25 cellular contexts compared by ENCODE assay signal in the genomic region with DNA sequence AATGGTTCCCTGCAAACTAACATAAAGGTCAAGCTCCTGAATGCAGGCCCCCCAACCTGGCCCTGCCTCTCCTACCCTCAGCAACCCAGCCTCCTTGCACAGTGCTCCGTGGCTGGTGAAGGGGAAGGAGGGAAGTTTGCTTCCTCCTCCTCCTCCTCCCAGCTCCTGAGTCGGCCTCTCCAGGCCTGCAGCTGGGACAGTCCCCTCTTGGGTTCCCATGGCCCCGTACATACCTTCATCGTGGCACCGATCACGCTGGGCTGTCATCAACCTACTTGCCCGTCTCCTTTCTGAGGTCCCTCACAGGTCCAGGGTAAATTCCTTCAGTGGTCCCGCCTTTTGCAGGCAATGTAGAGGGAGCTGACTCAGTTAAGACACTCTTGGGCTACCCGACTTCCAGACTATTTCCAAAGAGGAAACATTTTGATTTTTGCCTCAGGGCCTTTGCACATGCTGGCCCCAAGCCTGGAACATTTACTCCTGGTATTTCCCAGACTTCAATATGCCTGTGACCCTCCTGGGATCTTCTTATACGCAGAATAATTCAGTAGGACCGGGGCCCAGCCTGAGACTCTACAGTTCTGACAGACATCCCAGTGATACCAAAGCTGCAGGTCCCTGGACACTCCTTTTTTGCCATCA.
"Had no signal": no experiment of that assay in that cellular context is flagged by ENCODE, and none has a peak within 500 bp of the region (broad histone marks: within the 10 kb centered on the region; RNA-seq: fewer than 3 reads in every experiment).

No MANE protein-coding gene starts in this region.

- H3K4me3 ChIP-seq: body of pancreas, cardiac muscle cell, lower lobe of right lung, ovary, tibial artery had no signal

- H3K9me3 ChIP-seq: body of pancreas, lower lobe of right lung, neutrophil, ovary, tibial artery had no signal

- H3K27ac ChIP-seq: body of pancreas, cardiac muscle cell, foreskin keratinocyte, lower lobe of right lung, neutrophil, ovary, tibial artery, VCaP had no signal

- H3K9me3 Mint-ChIP-seq: activated CD4-positive, alpha-beta memory T cell treated with anti-CD3 and anti-CD28 coated beads, Interleukin-2, amount 10 ng/mL, durations not matched to agents 7 days and 5 days; activated T-cell treated with anti-CD3 and anti-CD28 coated beads, Interleukin-2, amount 50 U/mL, for 72 hours; dendritic cell treated with granulocyte-macrophage colony-stimulating factor and Interleukin-4, amounts not matched to agents 40 ng/mL and 50 ng/mL, for 4 days; immature natural killer cell; naive B cell; stimulated activated naive CD8-positive, alpha-beta T cell treated with anti-CD3 and anti-CD28 coated beads, Interleukin-15, Interleukin-2, amounts not matched to agents 100 ng/mL and 50 ng/mL, for 24 hours; T-helper 2 cell treated with Interferon-gamma antibody and Interleukin-4, amounts not matched to agents 5 μg/mL and 100 μg/mL, for 36 hours had no signal

- DNase-seq: activated CD4-positive, alpha-beta memory T cell treated with anti-CD3 and anti-CD28 coated beads, Interleukin-2, amount 10 ng/mL, durations not matched to agents 7 days and 5 days; activated CD4-positive, CD25-positive, alpha-beta regulatory T cell treated with anti-CD3 and anti-CD28 coated beads, Interleukin-2, amount 50 U/mL, for 72 hours; activated effector memory CD4-positive, alpha-beta T cell treated with anti-CD3 and anti-CD28 coated beads, Interleukin-2, amount 50 U/mL, for 16 hours; activated naive CD4-positive, alpha-beta T cell treated with anti-CD3 and anti-CD28 coated beads, Interleukin-2, amount 50 U/mL, for 16 hours; activated T-cell treated with anti-CD3 and anti-CD28 coated beads, Interleukin-2, amount 50 U/mL, for 72 hours; anterior cingulate cortex; body of pancreas; effector CD4-positive, alpha-beta T cell; foreskin keratinocyte; immature natural killer cell; lower lobe of right lung; mesendoderm; naive B cell; ovary; right cardiac atrium; stimulated activated CD4-positive, alpha-beta T cell treated with anti-CD3 and anti-CD28 coated beads, Interleukin-1b, Interleukin-23, amount 100 ng/mL, for 48 hours; substantia nigra; tibial artery had no signal

- H3K27ac Mint-ChIP-seq: activated CD4-positive, alpha-beta memory T cell treated with anti-CD3 and anti-CD28 coated beads, Interleukin-2, amount 10 ng/mL, durations not matched to agents 7 days and 5 days; activated T-cell treated with anti-CD3 and anti-CD28 coated beads, Interleukin-2, amount 50 U/mL, for 72 hours; dendritic cell treated with granulocyte-macrophage colony-stimulating factor and Interleukin-4, amounts not matched to agents 40 ng/mL and 50 ng/mL, for 4 days; stimulated activated naive CD8-positive, alpha-beta T cell treated with anti-CD3 and anti-CD28 coated beads, Interleukin-15, Interleukin-2, amounts not matched to agents 100 ng/mL and 50 ng/mL, for 24 hours; T-helper 2 cell treated with Interferon-gamma antibody and Interleukin-4, amounts not matched to agents 5 μg/mL and 100 μg/mL, for 36 hours had no signal

- H3K4me3 Mint-ChIP-seq: activated CD4-positive, alpha-beta memory T cell treated with anti-CD3 and anti-CD28 coated beads, Interleukin-2, amount 10 ng/mL, durations not matched to agents 7 days and 5 days; activated T-cell treated with anti-CD3 and anti-CD28 coated beads, Interleukin-2, amount 50 U/mL, for 72 hours; dendritic cell treated with granulocyte-macrophage colony-stimulating factor and Interleukin-4, amounts not matched to agents 40 ng/mL and 50 ng/mL, for 4 days; immature natural killer cell; naive B cell; stimulated activated naive CD8-positive, alpha-beta T cell treated with anti-CD3 and anti-CD28 coated beads, Interleukin-15, Interleukin-2, amounts not matched to agents 100 ng/mL and 50 ng/mL, for 24 hours; T-helper 2 cell treated with Interferon-gamma antibody and Interleukin-4, amounts not matched to agents 5 μg/mL and 100 μg/mL, for 36 hours had no signal

- ATAC-seq: activated T-cell treated with anti-CD3 and anti-CD28 coated beads, Interleukin-2, amount 50 U/mL, for 72 hours; body of pancreas; foreskin keratinocyte; left lobe of liver; lower lobe of right lung; right cardiac atrium had no signal

- H3K36me3 ChIP-seq: ovary had no signal

- H3K4me1 ChIP-seq: body of pancreas, foreskin keratinocyte, lower lobe of right lung had no signal

- H3K27me3 Mint-ChIP-seq: activated CD4-positive, alpha-beta memory T cell treated with anti-CD3 and anti-CD28 coated beads, Interleukin-2, amount 10 ng/mL, durations not matched to agents 7 days and 5 days; dendritic cell treated with granulocyte-macrophage colony-stimulating factor and Interleukin-4, amounts not matched to agents 40 ng/mL and 50 ng/mL, for 4 days; naive B cell; stimulated activated naive CD8-positive, alpha-beta T cell treated with anti-CD3 and anti-CD28 coated beads, Interleukin-15, Interleukin-2, amounts not matched to agents 100 ng/mL and 50 ng/mL, for 24 hours had no signal

- H3K27me3 ChIP-seq: body of pancreas, cardiac muscle cell, foreskin keratinocyte, neutrophil, ovary, tibial artery had no signal
